ENCODE assay signal across 14 cellular contexts in the genomic region with DNA sequence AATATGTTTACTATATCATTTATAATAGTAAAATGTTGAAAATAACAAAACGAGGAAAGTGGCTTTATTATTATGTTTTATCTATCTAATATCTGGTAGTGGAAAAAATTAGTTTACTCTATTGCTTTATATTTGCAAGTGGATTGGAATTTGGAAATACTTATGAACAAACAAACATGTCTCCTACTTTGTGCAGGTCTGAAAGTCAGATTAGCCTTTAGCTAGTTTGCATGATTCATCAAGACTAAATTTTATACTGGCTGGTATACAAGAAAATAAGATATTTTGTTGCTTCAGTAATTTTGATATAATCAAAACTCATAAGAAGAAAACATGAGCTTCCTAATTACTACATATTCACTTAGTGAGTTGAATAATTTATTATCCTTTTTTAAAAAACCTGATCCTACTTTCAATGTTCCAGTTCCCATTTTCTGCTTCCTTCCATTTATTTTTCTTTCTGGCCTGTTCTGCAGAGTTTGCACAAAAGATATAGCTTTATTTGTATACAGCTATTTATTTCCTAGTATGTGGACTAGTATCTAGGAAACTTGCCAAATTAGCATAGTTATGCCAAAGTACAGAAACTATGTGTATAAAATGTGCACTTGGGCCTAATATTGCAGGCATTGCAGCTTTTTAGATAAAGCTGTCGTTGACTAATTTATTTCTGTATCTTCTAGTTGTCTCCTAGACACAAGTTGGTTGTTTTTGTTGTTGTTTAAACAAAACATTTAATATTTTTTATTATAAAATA.
"Had no signal": no experiment of that assay in that cellular context is flagged by ENCODE, and none has a peak within 500 bp of the region (broad histone marks: within the 10 kb centered on the region; RNA-seq: fewer than 3 reads in every experiment).

No MANE protein-coding gene starts in this region.

- FAIRE-seq: astrocyte, keratinocyte had no signal

- H3K4me1 ChIP-seq: gastrocnemius medialis, psoas muscle, spleen, upper lobe of left lung had no signal

- H3K9me3 ChIP-seq: gastrocnemius medialis, heart right ventricle, psoas muscle, spleen, upper lobe of left lung had no signal

- H3K36me3 ChIP-seq: gastrocnemius medialis, heart right ventricle, spleen, upper lobe of left lung had no signal

- DNase-seq: activated CD4-positive, alpha-beta T cell treated with anti-CD3 and anti-CD28 coated beads for 1 hour; activated CD4-positive, alpha-beta T cell treated with anti-CD3 and anti-CD28 coated beads, Interleukin-2, amount 50 U/mL, for 48 hours; activated naive CD4-positive, alpha-beta T cell treated with Interleukin-2 at 50 U/mL for 16 hours; activated naive CD8-positive, alpha-beta T cell treated with anti-CD3 and anti-CD28 coated beads, Interleukin-2, amount 50 U/mL, for 24 hours; gastrocnemius medialis; heart right ventricle; mesendoderm; psoas muscle; spleen; T-helper 1 cell; T1000; upper lobe of left lung had no signal

- H3K4me3 ChIP-seq: gastrocnemius medialis, heart right ventricle, psoas muscle, spleen, upper lobe of left lung had no signal

- H3K27ac ChIP-seq: gastrocnemius medialis, psoas muscle, spleen, upper lobe of left lung had no signal

- H3K27me3 ChIP-seq: gastrocnemius medialis, heart right ventricle, spleen, upper lobe of left lung had no signal
